12 cellular contexts compared by ENCODE assay signal in the genomic region with DNA sequence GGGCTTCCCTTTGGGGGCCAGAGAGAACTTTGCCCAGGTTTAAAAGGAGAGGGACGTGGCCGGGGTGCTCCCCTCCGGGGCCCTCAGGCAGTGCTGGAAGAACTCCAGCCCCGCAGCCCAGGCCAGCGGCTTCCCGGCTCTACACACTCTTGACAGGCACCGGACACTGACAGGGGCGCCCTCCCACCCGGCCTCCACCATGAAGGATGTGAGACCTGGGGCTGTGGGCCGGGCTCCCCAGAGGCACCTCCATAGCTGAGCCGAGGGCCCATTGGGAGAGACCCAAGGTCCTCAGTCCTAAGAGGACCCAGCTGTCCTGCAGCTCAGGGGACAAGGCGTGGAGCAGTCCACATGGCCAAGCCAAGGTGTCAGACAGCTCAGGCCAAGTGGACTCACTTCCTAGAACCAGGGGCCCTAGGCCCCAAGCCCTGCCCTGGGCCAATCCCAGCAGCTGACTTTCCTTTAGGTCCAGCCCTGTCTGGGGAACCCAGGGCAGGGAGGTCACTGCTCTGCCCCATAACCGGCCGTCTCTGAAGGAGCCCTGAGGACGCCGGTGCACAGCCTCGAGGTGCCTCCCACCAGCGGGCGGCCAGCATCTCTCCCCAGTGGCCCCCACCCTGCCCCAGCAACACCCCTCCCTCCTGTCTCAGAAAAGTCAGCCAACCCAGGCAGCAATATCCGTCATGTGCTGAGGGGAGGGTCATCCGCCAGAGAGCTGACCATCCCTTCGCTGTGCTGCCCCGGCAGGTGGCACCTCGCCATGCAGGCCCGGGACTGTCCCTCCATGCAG.
"Had no signal": no experiment of that assay in that cellular context is flagged by ENCODE, and none has a peak within 500 bp of the region (broad histone marks: within the 10 kb centered on the region; RNA-seq: fewer than 3 reads in every experiment).

No MANE protein-coding gene starts in this region.

- H3K27ac Mint-ChIP-seq: activated T-helper 17 cell treated with anti-CD3 and anti-CD28 coated beads, Interleukin-2, amount 50 U/mL, for 72 hours; endodermal cell; type B pancreatic cell had no signal

- H3K36me3 Mint-ChIP-seq: type B pancreatic cell had no signal

- H3K4me1 Mint-ChIP-seq: endodermal cell had no signal

- DNase-seq: activated CD4-positive, CD25-positive, alpha-beta regulatory T cell treated with anti-CD3 and anti-CD28 coated beads, Interleukin-2, amount 50 U/mL, for 72 hours; activated naive CD4-positive, alpha-beta T cell treated with Interleukin-2 at 50 U/mL for 16 hours; anterior cingulate cortex; brain microvascular endothelial cell; cerebellar nuclear complex; dermis blood vessel endothelial cell; endodermal cell; mammary epithelial cell; naive thymus-derived CD4-positive, alpha-beta T cell had no signal

- H3K27me3 Mint-ChIP-seq: activated T-helper 17 cell treated with anti-CD3 and anti-CD28 coated beads, Interleukin-2, amount 50 U/mL, for 72 hours; naive thymus-derived CD4-positive, alpha-beta T cell; type B pancreatic cell had no signal

- ATAC-seq: activated T-helper 17 cell treated with anti-CD3 and anti-CD28 coated beads, Interleukin-2, amount 50 U/mL, for 72 hours; heart right ventricle; naive thymus-derived CD4-positive, alpha-beta T cell had no signal

- H3K4me3 Mint-ChIP-seq: activated T-helper 17 cell treated with anti-CD3 and anti-CD28 coated beads, Interleukin-2, amount 50 U/mL, for 72 hours; endodermal cell; naive thymus-derived CD4-positive, alpha-beta T cell; type B pancreatic cell had no signal

- H3K27ac ChIP-seq: brain microvascular endothelial cell, heart right ventricle had no signal

- H3K9me3 Mint-ChIP-seq: activated T-helper 17 cell treated with anti-CD3 and anti-CD28 coated beads, Interleukin-2, amount 50 U/mL, for 72 hours; endodermal cell; type B pancreatic cell had no signal
